ENCODE assay signal across 6 cellular contexts in genomic region chr7:17962652-17963051, GRCh38.
"Had no signal": no experiment of that assay in that cellular context is flagged by ENCODE, and none has a peak within 500 bp of the region (broad histone marks: within the 10 kb centered on the region; RNA-seq: fewer than 3 reads in every experiment).

No MANE protein-coding gene starts in this region.

- H3K27ac ChIP-seq: HL-60 had no signal

- DNase-seq: H7 had no signal

- H3K4me1 ChIP-seq: HAP-1 had no signal

- FAIRE-seq: H1 had no signal

- H3K36me3 ChIP-seq: HAP-1 had no signal

- H3K4me3 ChIP-seq: GM23338, HAP-1 had no signal

- ATAC-seq: GM23338, HCT116 had no signal

- H3K9me3 ChIP-seq: HAP-1 had no signal

- H3K4me2 ChIP-seq: GM23338 had no signal
